8 cellular contexts compared by ENCODE assay signal in the genomic region with DNA sequence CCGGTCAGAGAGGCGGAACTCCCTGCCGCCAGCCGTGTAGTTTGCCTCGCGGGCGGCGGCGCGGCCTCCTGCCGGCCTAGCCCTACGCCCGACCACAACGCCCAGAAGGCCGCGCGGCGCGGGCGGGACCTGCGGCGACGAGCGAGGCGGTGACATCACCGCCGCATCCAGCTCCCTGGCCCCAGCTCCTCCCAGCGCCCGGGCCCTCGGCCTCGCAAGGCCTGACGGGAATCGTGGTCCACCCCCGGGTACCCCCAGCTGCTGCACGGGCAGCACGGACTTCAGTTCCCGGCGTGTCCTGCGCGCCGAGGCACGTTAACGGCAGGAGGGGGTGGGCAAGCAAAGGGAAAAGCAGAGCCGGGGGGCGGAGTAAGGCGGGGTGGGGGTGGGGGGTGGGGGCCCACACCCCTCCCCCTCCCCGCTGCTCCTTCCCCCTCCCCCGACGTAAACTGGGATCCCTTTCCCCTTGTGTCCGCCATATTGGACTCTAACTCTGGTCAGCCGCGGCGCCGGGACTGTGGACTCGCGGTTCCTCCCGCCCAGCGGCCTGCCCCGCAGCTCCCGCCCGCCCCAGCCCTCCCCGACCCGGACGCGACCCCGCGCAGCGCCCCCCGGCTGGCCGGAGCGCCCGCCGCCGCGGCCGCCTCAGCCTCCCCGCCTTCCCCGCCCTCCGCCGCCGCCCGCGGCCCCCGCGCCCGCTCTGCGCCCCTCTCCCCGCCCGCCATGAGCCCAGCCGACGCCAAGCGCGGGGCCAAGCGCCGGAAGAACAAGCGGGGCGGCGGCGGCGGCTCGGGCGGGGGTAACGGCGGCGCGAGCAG. TPM values are rescaled to one million over a fixed set of nuclear protein-coding genes. Genes with fewer than 3 reads are reported as not detected.
DNase-seq lines count a peak whose midpoint lies in the region; ATAC-seq and TF ChIP-seq lines count a peak whose summit lies in the region.

A gene with protein sequence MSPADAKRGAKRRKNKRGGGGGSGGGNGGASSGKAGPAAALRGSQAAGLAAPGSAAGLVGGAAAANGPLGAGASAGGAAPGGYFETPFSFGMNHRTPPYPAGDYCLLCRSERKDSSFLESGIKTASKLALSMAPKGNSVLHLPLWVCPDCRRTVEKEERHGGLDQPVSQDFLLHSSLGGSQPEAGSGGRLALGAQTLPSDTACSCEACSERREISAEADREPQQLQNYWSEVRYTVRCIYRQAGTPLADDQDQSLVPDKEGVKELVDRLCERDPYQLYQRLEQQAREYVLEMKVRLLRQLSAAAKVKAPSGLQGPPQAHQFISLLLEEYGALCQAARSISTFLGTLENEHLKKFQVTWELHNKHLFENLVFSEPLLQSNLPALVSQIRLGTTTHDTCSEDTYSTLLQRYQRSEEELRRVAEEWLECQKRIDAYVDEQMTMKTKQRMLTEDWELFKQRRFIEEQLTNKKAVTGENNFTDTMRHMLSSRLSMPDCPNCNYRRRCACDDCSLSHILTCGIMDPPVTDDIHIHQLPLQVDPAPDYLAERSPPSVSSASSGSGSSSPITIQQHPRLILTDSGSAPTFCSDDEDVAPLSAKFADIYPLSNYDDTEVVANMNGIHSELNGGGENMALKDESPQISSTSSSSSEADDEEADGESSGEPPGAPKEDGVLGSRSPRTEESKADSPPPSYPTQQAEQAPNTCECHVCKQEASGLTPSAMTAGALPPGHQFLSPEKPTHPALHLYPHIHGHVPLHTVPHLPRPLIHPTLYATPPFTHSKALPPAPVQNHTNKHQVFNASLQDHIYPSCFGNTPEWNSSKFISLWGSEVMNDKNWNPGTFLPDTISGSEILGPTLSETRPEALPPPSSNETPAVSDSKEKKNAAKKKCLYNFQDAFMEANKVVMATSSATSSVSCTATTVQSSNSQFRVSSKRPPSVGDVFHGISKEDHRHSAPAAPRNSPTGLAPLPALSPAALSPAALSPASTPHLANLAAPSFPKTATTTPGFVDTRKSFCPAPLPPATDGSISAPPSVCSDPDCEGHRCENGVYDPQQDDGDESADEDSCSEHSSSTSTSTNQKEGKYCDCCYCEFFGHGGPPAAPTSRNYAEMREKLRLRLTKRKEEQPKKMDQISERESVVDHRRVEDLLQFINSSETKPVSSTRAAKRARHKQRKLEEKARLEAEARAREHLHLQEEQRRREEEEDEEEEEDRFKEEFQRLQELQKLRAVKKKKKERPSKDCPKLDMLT (N-terminal part only) (plus strand): TSS at position 455 of the 818 bp plus-strand sequence. CDS start 269 bp downstream, at position 724.

- peaks cover 47% of the 10 kb centered on the region for H3K79me2 ChIP-seq in hepatocyte

- peak within 1 kb of the TSS; percentile 91 for H3K4me2 ChIP-seq in hepatocyte

- H3K27ac ChIP-seq in hepatocyte (peak within 1 kb of the TSS; percentile 97), aorta (ENCODE audit: low read depth in 1 of 2, low read length in 2 of 2) (peak within 1 kb of the TSS; percentile 93 to 95)

- peaks cover 25% of the 10 kb centered on the region for H3K4me1 ChIP-seq in hepatocyte (ENCODE audit: insufficient read depth)
- no peaks in the 10 kb centered on the region for H3K4me1 ChIP-seq in aorta (ENCODE audit: control insufficient read depth in 1 of 2, insufficient read depth in 2 of 2, low read length in 2 of 2)

- H3K9me3 ChIP-seq in hepatocyte (ENCODE audit: low read depth) (no peaks in the 10 kb centered on the region), aorta (ENCODE audit: control insufficient read depth, low read length) (no peaks in the 10 kb centered on the region)

- TF ChIP-seq CTCF in hepatocyte (IDR thresholded peaks at IDR 0.05; ENCODE audit: poor library complexity), result no peak

- H3K9me2 ChIP-seq in hepatocyte (replicated peaks; ENCODE audit: insufficient read depth), result no peaks in the 10 kb centered on the region

- peak within 1 kb of the TSS; percentile 84 for H3K4me3 ChIP-seq in hepatocyte
- H3K4me3 ChIP-seq in aorta (ENCODE audit: low read length in 2 of 2), result peak within 1 kb of the TSS; percentile 96 to 97

- peaks cover 39% of the 10 kb centered on the region for H4K20me1 ChIP-seq in hepatocyte (ENCODE audit: insufficient read depth, poor library complexity, severe bottlenecking)

- 7% methylated on average over 15 of the region's 106 CpGs for WGBS in hepatocyte (ENCODE audit: low lambda C conversion rate, missing lambda C conversion rate)
- WGBS in aorta, 2 donors, result 0 to 1% methylated on average over 26 to 106 of the region's 106 CpGs

- ATAC-seq in GM18519 (IDR thresholded peaks at IDR 0.05; ENCODE audit: low FRiP score, unreplicated experiment) (peak; percentile 69), HG03045 (IDR thresholded peaks at IDR 0.05; ENCODE audit: unreplicated experiment) (peak; percentile 88), aorta (ENCODE audit: low FRiP score) (peak; percentile 100)

- H3K27me3 ChIP-seq in hepatocyte, result no peaks in the 10 kb centered on the region
- H3K27me3 ChIP-seq in aorta (ENCODE audit: control insufficient read depth in 1 of 2, insufficient read depth in 2 of 2, low read length in 1 of 2), result no peaks in the 10 kb centered on the region

- H2AFZ ChIP-seq in hepatocyte, result peak within 1 kb of the TSS; percentile 89

- H3K36me3 ChIP-seq in hepatocyte (replicated peaks; ENCODE audit: insufficient read depth, low read depth), result no peaks in the 10 kb centered on the region
- H3K36me3 ChIP-seq in aorta (ENCODE audit: control insufficient read depth in 1 of 2, insufficient read depth in 2 of 2, low read length in 1 of 2), result no peaks in the 10 kb centered on the region

- intact Hi-C loops in aorta (cut with DNase I), result loop anchor here (1.0 to 10.0 kb wide), 8 partner anchors 64 to 292 kb away; a partner anchor contains a TSS

- DNase-seq in NCI-H2081 treated with DMSO at 0.1 percent for 48 hours (lab: John Stamatoyannopoulos, UW) (peak; percentile 96), T1000 (lab: John Stamatoyannopoulos, UW) (peak; percentile 99), astrocyte of the hippocampus (ENCODE audit: low read depth, low spot score) (peak; percentile 100), hepatocyte (ENCODE audit: low spot score) (peak; percentile 100), renal cortical epithelial cell (ENCODE audit: low read depth) (peak; percentile 96), aorta (peak; percentile 100)

RNA-seq across cellular contexts. Expression of the gene that starts here (rescaled TPM):
- total RNA-seq in hepatocyte (9.8 and 15.8 TPM in 2 replicates), renal cortical epithelial cell (6.1 and 29.2 TPM in 2 replicates), aorta (10 to 100 TPM; 23.8 to 41.6 TPM)
- polyA plus RNA-seq in hepatocyte (11.4 and 19.0 TPM in 2 replicates), aorta (10 to 100 TPM in 1 of 2 donors, 1 to 10 TPM in 1; 4.6 to 13.2 TPM)

Comparison
In these comparisons a context has a peak if more than half of its experiments do, and no peak if none do; other contexts are left out.
1. Peak in every context shown above with its lines: DNase-seq, ATAC-seq, H3K4me3 ChIP-seq and H3K27ac ChIP-seq.